9 cellular contexts compared by ENCODE assay signal in the genomic region with DNA sequence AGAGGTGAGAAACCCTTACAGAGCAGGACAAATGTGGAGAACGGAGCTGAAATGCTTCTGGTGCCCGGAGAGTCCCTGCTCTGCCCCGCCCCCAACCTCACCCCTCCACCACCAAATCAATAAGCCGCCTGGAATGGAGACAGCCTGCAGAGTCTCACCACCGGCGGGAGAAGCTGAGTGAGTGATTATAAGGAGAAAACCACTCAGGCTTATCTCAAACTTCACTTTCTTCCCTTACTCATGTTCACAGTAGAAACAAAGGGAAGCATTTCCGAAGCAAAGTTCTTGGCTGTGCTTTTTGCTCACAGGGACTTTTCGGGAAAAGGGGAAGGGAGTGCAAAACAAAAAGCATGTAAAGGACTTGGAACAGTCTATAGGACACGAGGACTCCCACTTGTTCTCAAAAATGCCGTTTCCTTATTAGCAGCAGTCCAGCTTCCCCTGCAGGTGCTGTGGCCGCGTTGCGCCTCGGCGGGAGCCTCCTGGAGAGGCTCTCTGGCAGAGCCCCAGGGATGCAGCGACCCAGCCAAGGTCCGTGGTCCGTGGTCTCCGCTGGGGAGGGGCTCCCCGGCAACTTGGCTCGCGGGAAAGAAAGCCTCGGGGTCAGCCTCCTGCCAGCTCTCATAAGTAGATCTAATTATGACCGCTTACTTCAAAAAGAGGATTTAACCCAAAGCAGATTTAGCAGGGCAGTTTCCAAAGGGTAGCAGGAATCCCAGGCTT.
A peak's percentile ranks its signal among the peaks of the same experiment; 100 is the strongest.
DNase-seq lines count a peak whose midpoint lies in the region; ATAC-seq, FAIRE-seq and TF ChIP-seq lines count a peak whose summit lies in the region.
"Had no signal": no experiment of that assay in that cellular context is flagged by ENCODE, and none has a peak within 500 bp of the region (broad histone marks: within the 10 kb centered on the region; RNA-seq: fewer than 3 reads in every experiment).

No MANE protein-coding gene starts in this region.

- H3K4me1 ChIP-seq in keratinocyte (ENCODE audit: control insufficient read depth, extremely low read depth, insufficient read depth, low read length) (no peaks in the 10 kb centered on the region), tibial artery (peaks cover 0 to 54% (median 19%) of the 10 kb centered on the region in 4 donors)

- no peak overlapping the region for H2AFZ ChIP-seq in keratinocyte (ENCODE audit: control insufficient read depth, low read length)

- peak overlapping the region; percentile 23 for H3K4me2 ChIP-seq in keratinocyte (ENCODE audit: control insufficient read depth, extremely low read depth, insufficient read depth, low read depth, low read length)

- H3K9me3 ChIP-seq in keratinocyte (ENCODE audit: control insufficient read depth, low read depth, low read length), result no peaks in the 10 kb centered on the region
- no peaks in the 10 kb centered on the region for H3K9me3 ChIP-seq in tibial artery

- intact Hi-C loops in tibial artery (cut with DNase I; ENCODE audit: low total_unique reads), result no loop called here

- H3K36me3 ChIP-seq in keratinocyte (ENCODE audit: control insufficient read depth in 2 of 2, extremely low read depth in 1 of 2, insufficient read depth in 2 of 2, low read length in 2 of 2), result no peaks in the 10 kb centered on the region
- peaks cover 0 to 11% (median 0%) of the 10 kb centered on the region in 3 donors for H3K36me3 ChIP-seq in tibial artery

- no peak overlapping the region for H3K9ac ChIP-seq in keratinocyte (ENCODE audit: control insufficient read depth, extremely low read depth, insufficient read depth, low read length)

- no peak overlapping the region for H3K4me3 ChIP-seq in keratinocyte (ENCODE audit: control insufficient read depth in 2 of 3, extremely low read depth in 1 of 3, insufficient read depth in 2 of 3, low read depth in 1 of 3, low read length in 3 of 3)
- peak overlapping the region; percentile 48 for H3K4me3 ChIP-seq in tibial artery

- H4K20me1 ChIP-seq in keratinocyte (ENCODE audit: control insufficient read depth, extremely low read depth, insufficient read depth, low read length), result no peaks in the 10 kb centered on the region

- no peak overlapping the region for H3K27ac ChIP-seq in keratinocyte (ENCODE audit: control insufficient read depth, insufficient read depth, low read length)
- peak overlapping the region; percentile 50 to 65 for H3K27ac ChIP-seq in tibial artery

- FAIRE-seq in keratinocyte (lab: Jason Lieb, UNC), result no peak

- no peak for TF ChIP-seq CTCF in keratinocyte (optimal IDR thresholded peaks at IDR 0.05 in 1 of 3, IDR thresholded peaks at IDR 0.05 in 1 of 3, conservative IDR thresholded peaks at IDR 0.05 in 1 of 3; ENCODE audit: extremely low read depth in 1 of 3, insufficient read depth in 2 of 3, low read length in 3 of 3)
- peak; percentile 15 to 27 for TF ChIP-seq CTCF in tibial artery (IDR thresholded peaks at IDR 0.05)

- H3K79me2 ChIP-seq in keratinocyte (ENCODE audit: control insufficient read depth, insufficient read depth, low read length), result no peaks in the 10 kb centered on the region

- H3K27me3 ChIP-seq in keratinocyte (ENCODE audit: control insufficient read depth, extremely low read depth, insufficient read depth, low read length) (peaks cover 19% of the 10 kb centered on the region), tibial artery (no peaks in the 10 kb centered on the region)

- no peaks in the 10 kb centered on the region for H3K9me1 ChIP-seq in keratinocyte (ENCODE audit: control insufficient read depth, extremely low read depth, insufficient read depth, low read length)

- DNase-seq in NCI-H510A treated with DMSO at 0.1 percent for 48 hours (lab: John Stamatoyannopoulos, UW) (peak; percentile 40), NCI-H510A (lab: John Stamatoyannopoulos, UW) (no peak), astrocyte of the hippocampus (ENCODE audit: low read depth, low spot score) (peak; percentile 56), keratinocyte (ENCODE audit: low read depth, low spot score) (no peak), tibial artery (no peak), SKM-1 (lab: John Stamatoyannopoulos, UW; ENCODE audit: unreplicated experiment) (no peak)
- DNase-seq in activated CD8-positive, alpha-beta memory T cell treated with anti-CD3 and anti-CD28 coated beads for 24 hours, result no peak
- DNase-seq: NCI-H2227 treated with DMSO at 0.1 percent for 48 hours had no signal

- no peak for ATAC-seq in HG02678 (IDR thresholded peaks at IDR 0.05; ENCODE audit: unreplicated experiment)

- dilution Hi-C loops in keratinocyte (cut with MboI; ENCODE audit: extremely low pct_ligation_motif_present, low sequenced_read_pairs), result no loop called here

Comparison
In these comparisons a context has a peak if more than half of its experiments do, and no peak if none do; other contexts are left out.
1. DNase-seq: peak in NCI-H510A treated with DMSO at 0.1 percent for 48 hours (single experiment) and astrocyte of the hippocampus (single experiment); none in NCI-H510A (single experiment), keratinocyte (single experiment), tibial artery (0 of 2), SKM-1 (single experiment) and activated CD8-positive, alpha-beta memory T cell treated with anti-CD3 and anti-CD28 coated beads for 24 hours (single experiment).
2. H3K4me3 ChIP-seq: peak in tibial artery (2 of 2); none in keratinocyte (0 of 3).
3. CTCF ChIP-seq: peak in tibial artery (2 of 2); none in keratinocyte (0 of 3).